Comparison of ENCODE assay signal across 28 cellular contexts in genomic region chr22:41471606-41472005, GRCh38. TPM values are rescaled to one million over a fixed set of nuclear protein-coding genes. Genes with fewer than 3 reads are reported as not detected.
DNase-seq lines count a peak whose midpoint lies in the region; ATAC-seq, FAIRE-seq and TF ChIP-seq lines count a peak whose summit lies in the region.
"Had no signal": no experiment of that assay in that cellular context is flagged by ENCODE, and none has a peak within 500 bp of the region (broad histone marks: within the 10 kb centered on the region; RNA-seq: fewer than 3 reads in every experiment).

No MANE protein-coding gene starts in this region.

- BruUV-seq in GM12878 (replicated peaks; lab: Mats Ljungman, UMichigan), result no TSS peak

- POLR2A ChIA-PET in CD4-positive, alpha-beta T cell (lab: Charles Lee), result interaction anchor here (0.9 to 1.5 kb wide), 2 partner anchors 23 to 25 kb away, joined by 3 read pairs; partner anchors contain the start of gene TOB2
- POLR2A ChIA-PET in HEK293 (lab: Yijun Ruan, JAX), result no interaction called here
- POLR2A ChIA-PET in GM12878 (lab: Charles Lee), result interaction anchor here (1.2 to 3.5 kb wide), 4 partner anchors 9 to 28 kb away, joined by 3 to 17 read pairs (median 6); partner anchors contain the start of gene TOB2

- H3K79me2 ChIP-seq in GM12878 (ENCODE audit: control insufficient read depth, insufficient read depth, low read length), result peaks cover 76% of the 10 kb centered on the region

- H3K27me3 Mint-ChIP-seq in CD4-positive, alpha-beta T cell, result no peaks in the 10 kb centered on the region
- H3K27me3 Mint-ChIP-seq in neural crest cell (ENCODE audit: low read depth), result no peaks in the 10 kb centered on the region
- H3K27me3 Mint-ChIP-seq: activated CD4-positive, alpha-beta T cell treated with anti-CD3 and anti-CD28 coated beads, Interleukin-2, amount 10 ng/mL, durations not matched to agents 7 days and 5 days; effector memory CD8-positive, alpha-beta T cell; naive B cell had no signal

- no peak overlapping the region for H2AFZ ChIP-seq in GM12878 (ENCODE audit: control insufficient read depth, low read depth, low read length)

- H3K27ac ChIP-seq in CD4-positive, alpha-beta T cell (ENCODE audit: low read depth, low read length), result no peak overlapping the region
- H3K27ac ChIP-seq in HEK293 (ENCODE audit: extremely low read depth, low read depth, low read length) (no peak overlapping the region), GM12878 (ENCODE audit: control insufficient read depth, insufficient read depth) (no peak overlapping the region)
- H3K27ac ChIP-seq: HL-60 had no signal

- DNase-seq in CD4-positive, alpha-beta T cell, result no peak
- DNase-seq in GM12878 (ENCODE audit: low read depth, low spot score) (no peak), neural crest cell (ENCODE audit: low read depth, low spot score) (no peak), NCI-H748 (lab: John Stamatoyannopoulos, UW; ENCODE audit: unreplicated experiment) (no peak), SIG-M5 treated with dmso at 0.1 percent for 504 hours (lab: John Stamatoyannopoulos, UW; ENCODE audit: unreplicated experiment) (no peak)
- DNase-seq: activated CD4-positive, alpha-beta T cell treated with anti-CD3 and anti-CD28 coated beads, Interleukin-2, amount 10 ng/mL, durations not matched to agents 7 days and 5 days; activated naive CD4-positive, alpha-beta T cell treated with anti-CD3 and anti-CD28 coated beads for 36 hours; DMS79 treated with DMSO at 0.1 percent for 48 hours; effector memory CD8-positive, alpha-beta T cell; erythroblast; foreskin fibroblast; Kasumi-1; mesendoderm; MV-4-11; naive B cell; NCI-H510A; SIG-M5; stimulated activated CD4-positive, alpha-beta T cell treated with anti-CD3 and anti-CD28 coated beads, Interleukin-1b, Interleukin-23, amount 100 ng/mL, for 48 hours; substantia nigra had no signal

- TF ChIP-seq RAD21 in GM12878 (IDR thresholded peaks at IDR 0.05; ENCODE audit: insufficient read depth, low read depth, low read length), result no peak

- TF ChIP-seq POLR2A in GM12878 (IDR thresholded peaks at IDR 0.05; ENCODE audit: low read depth, low read length), result no peak

- H3K9me3 ChIP-seq in CD4-positive, alpha-beta T cell (ENCODE audit: control insufficient read depth, low read length), result no peaks in the 10 kb centered on the region
- H3K9me3 ChIP-seq in HEK293 (ENCODE audit: control insufficient read depth, insufficient read depth, low read depth, low read length) (no peaks in the 10 kb centered on the region), GM12878 (replicated peaks; ENCODE audit: control insufficient read depth, insufficient read depth, low read length) (no peaks in the 10 kb centered on the region)

- ATAC-seq in CD4-positive, alpha-beta T cell (ENCODE audit: poor library complexity), result no peak
- no peak for ATAC-seq in GM12878
- ATAC-seq in GM19463 (IDR thresholded peaks at IDR 0.05; ENCODE audit: unreplicated experiment), result no peak
- ATAC-seq: effector memory CD8-positive, alpha-beta T cell; HCT116 had no signal

- intact Hi-C loops in CD4-positive, alpha-beta T cell (cut with DNase I, micrococcal nuclease), result no loop called here
- intact Hi-C loops in GM12878 (cut with micrococcal nuclease; ENCODE audit: unreplicated experiment), result no loop called here

- H3K4me3 Mint-ChIP-seq in CD4-positive, alpha-beta T cell, result peak overlapping the region; percentile 43
- H3K4me3 Mint-ChIP-seq in neural crest cell, result peak overlapping the region; percentile 36

- H3K27ac Mint-ChIP-seq in CD4-positive, alpha-beta T cell, result peak overlapping the region; percentile 57
- H3K27ac Mint-ChIP-seq in neural crest cell (ENCODE audit: unreplicated experiment), result no peak overlapping the region
- H3K27ac Mint-ChIP-seq: activated naive CD4-positive, alpha-beta T cell treated with anti-CD3 and anti-CD28 coated beads for 36 hours; activated T-helper 1 cell treated with anti-CD3 and anti-CD28 coated beads, Interleukin-12 subunit alpha, Interleukin-12 subunit beta, Interleukin-2, Interleukin-4 antibody, amounts not matched to agents 30 ng/mL and 10 ng/mL and 1 ng/mL, durations not matched to agents 14 hours and 24 hours and 36 hours had no signal

- H3K36me3 Mint-ChIP-seq in CD4-positive, alpha-beta T cell (ENCODE audit: low read depth), result peaks cover 41% of the 10 kb centered on the region
- peaks cover 6% of the 10 kb centered on the region for H3K36me3 Mint-ChIP-seq in neural crest cell (ENCODE audit: low read depth)

- H3K27me3 ChIP-seq in CD4-positive, alpha-beta T cell (ENCODE audit: control insufficient read depth, insufficient read depth, low read length), result no peaks in the 10 kb centered on the region
- H3K27me3 ChIP-seq in GM12878 (replicated peaks in 1 of 2; ENCODE audit: control insufficient read depth in 2 of 2, insufficient read depth in 2 of 2, low read length in 1 of 2), result no peaks in the 10 kb centered on the region

- peak overlapping the region; percentile 83 for H3K4me2 ChIP-seq in GM12878 (ENCODE audit: control insufficient read depth, insufficient read depth)
- H3K4me2 ChIP-seq: smooth muscle cell had no signal

- peaks cover 11 to 35% of the 10 kb centered on the region in 2 experiments for H3K36me3 ChIP-seq in HEK293 (ENCODE audit: control insufficient read depth in 2 of 2, insufficient read depth in 1 of 2, low read length in 2 of 2)
- peaks cover 1 to 7% of the 10 kb centered on the region in 2 experiments; a peak in 3 of 4 replicates for H3K36me3 ChIP-seq in GM12878 (ENCODE audit: control insufficient read depth in 2 of 2, insufficient read depth in 2 of 2, low read length in 1 of 2)

- 0 out of 2 replicates have a peak, but pooled peaks cover 3% of the 10 kb centered on the region for H4K20me1 ChIP-seq in GM12878 (ENCODE audit: control insufficient read depth, insufficient read depth)

- TF ChIP-seq EP300 in GM12878 (IDR thresholded peaks at IDR 0.05; ENCODE audit: borderline replicate concordance in 1 of 2, control insufficient read depth in 1 of 2, low read depth in 2 of 2, low read length in 2 of 2), result no peak

- in situ Hi-C loops in GM12878 (cut with MboI), result no loop called here

- H3K4me1 Mint-ChIP-seq in CD4-positive, alpha-beta T cell (ENCODE audit: low read depth), result peaks cover 56% of the 10 kb centered on the region
- H3K4me1 Mint-ChIP-seq in neural crest cell, result peaks cover 31% of the 10 kb centered on the region

- no peaks in the 10 kb centered on the region for H3K9me3 Mint-ChIP-seq in CD4-positive, alpha-beta T cell
- no peaks in the 10 kb centered on the region for H3K9me3 Mint-ChIP-seq in neural crest cell
- H3K9me3 Mint-ChIP-seq: activated CD4-positive, alpha-beta T cell treated with anti-CD3 and anti-CD28 coated beads, Interleukin-2, amount 10 ng/mL, durations not matched to agents 7 days and 5 days; activated naive CD4-positive, alpha-beta T cell treated with anti-CD3 and anti-CD28 coated beads for 36 hours; activated T-helper 1 cell treated with anti-CD3 and anti-CD28 coated beads, Interleukin-12 subunit alpha, Interleukin-12 subunit beta, Interleukin-2, Interleukin-4 antibody, amounts not matched to agents 30 ng/mL and 10 ng/mL and 1 ng/mL, durations not matched to agents 14 hours and 24 hours and 36 hours; effector memory CD8-positive, alpha-beta T cell; naive B cell had no signal

- TF ChIP-seq CTCF in CD4-positive, alpha-beta T cell (IDR thresholded peaks at IDR 0.05), result no peak
- TF ChIP-seq CTCF in HEK293 (tag by site-specific recombination; IDR thresholded peaks at IDR 0.05) (no peak), GM12878 (IDR thresholded peaks at IDR 0.05 in 2 of 3, conservative IDR thresholded peaks at IDR 0.05 in 1 of 3; ENCODE audit: control insufficient read depth in 2 of 3, extremely low read depth in 1 of 3, insufficient read depth in 1 of 3, low read depth in 3 of 3, low read length in 3 of 3) (no peak), neural crest cell (conservative IDR thresholded peaks at IDR 0.05) (no peak)

- SMC1A ChIA-PET in GM12878 (lab: Charles Lee; ENCODE audit: uncharacterized antibody, unreplicated experiment), result interaction anchor here (1.3 to 5.8 kb wide), 3 partner anchors 8 to 68 kb away, joined by 4 to 59 read pairs (median 5); no protein-coding TSS in a partner anchor

- no peak overlapping the region for H3K4me3 ChIP-seq in HEK293 (ENCODE audit: low read depth, low read length)
- no peak overlapping the region for H3K4me3 ChIP-seq in GM12878
- H3K4me3 ChIP-seq: smooth muscle cell had no signal

- CTCF ChIA-PET in CD4-positive, alpha-beta T cell (lab: Charles Lee), result no interaction called here
- CTCF ChIA-PET in HEK293 (lab: Yijun Ruan, JAX) (interaction anchor here (0.7 to 1.2 kb wide), 3 partner anchors 46 to 68 kb away, joined by 3 to 4 read pairs (median 3); no protein-coding TSS in a partner anchor), GM12878 (lab: Yijun Ruan, JAX) (interaction anchor here (1.0 to 2.9 kb wide), 2 partner anchors 10 to 29 kb away, joined by 5 to 15 read pairs; no protein-coding TSS in a partner anchor)

- H3K4me1 ChIP-seq in HEK293 (ENCODE audit: control insufficient read depth, insufficient read depth, low read length) (no peaks in the 10 kb centered on the region), GM12878 (ENCODE audit: control insufficient read depth, insufficient read depth, low read length) (peaks cover 22% of the 10 kb centered on the region)

- WGBS in GM12878 (ENCODE audit: insufficient coverage, insufficient replicate concordance, low lambda C conversion rate, missing lambda C conversion rate), result 42% methylated on average over 1 of the region's 1 CpG

- FAIRE-seq in GM12878 (lab: Jason Lieb, UNC), result no peak
- FAIRE-seq: bronchial epithelial cell, GM18507, urothelium cell line had no signal

- H3K9ac ChIP-seq in GM12878 (ENCODE audit: control insufficient read depth, insufficient read depth, low read length), result no peak overlapping the region

- RAD21 ChIA-PET in GM12878 (lab: Charles Lee; ENCODE audit: unreplicated experiment), result interaction anchor here (0.5 to 1.4 kb wide), 4 partner anchors 10 to 68 kb away, joined by 3 to 6 read pairs (median 4); partner anchors contain the start of gene TOB2

RNA-seq across cellular contexts. Expression of gene ACO2, which starts 2.7 kb away (rescaled TPM):
- 10 to 100 TPM; 69.5 to 71.9 TPM for total RNA-seq in CD4-positive, alpha-beta T cell
- total RNA-seq in GM12878 (2013; cell fraction: nucleolus; rRNA removed), result 78.7 and 86.2 TPM in 2 replicates
- total RNA-seq in GM12878 (2014; rRNA removed) (115 and 132 TPM in 2 replicates), GM12878 (2014; rRNA removed; fragmentation: Illumina TruSeq; extraction: Trizol) (63.2 and 69.0 TPM in 2 replicates), GM12878 (2021) (127 and 133 TPM in 2 replicates), neural crest cell (71.6 and 80.6 TPM in 2 replicates)
- polyA plus RNA-seq in GM12878 (2011; ENCODE audit: low read depth), result 48.7 TPM
- polyA plus RNA-seq in GM12878 (2011; rRNA removed) (16.1 and 22.4 TPM in 2 replicates), GM12878 (2014; fragmentation: Illumina TruSeq; extraction: Trizol) (41.6 and 102 TPM in 2 replicates), GM12878 (2014; fragmentation: Nextera tagmentation; extraction: Ambion mirVana) (10 to 100 TPM; 21.4 to 22.3 TPM), GM12878 (2014; rRNA removed) (74.8 and 83.8 TPM in 2 replicates), GM12878 (2016; fragmentation: Nextera tagmentation; extraction: Ambion mirVana) (100 to 1,000 TPM; 211 to 214 TPM)
- polyA plus RNA-seq in GM12878 (2011; cell fraction: cytosol; rRNA removed), result 60.6 and 64.3 TPM in 2 replicates
- 355 and 367 TPM in 2 replicates for polyA plus RNA-seq in GM12878 (2011; cell fraction: nucleus; rRNA removed)
- polyA plus RNA-seq in GM12878 (2012), result 71.7 and 92.0 TPM in 2 replicates
- 23.3 and 35.4 TPM in 2 replicates for polyA minus RNA-seq in GM12878 (2011; rRNA and poly(A)+ RNA removed)
- polyA minus RNA-seq in GM12878 (2011; cell fraction: cytosol; rRNA and poly(A)+ RNA removed), result 26.1 and 33.6 TPM in 2 replicates
- polyA minus RNA-seq in GM12878 (2011; cell fraction: nucleus; rRNA and poly(A)+ RNA removed), result 42.7 and 65.6 TPM in 2 replicates

RNA-seq across cellular contexts. Expression of gene PHF5A, which starts 3.1 kb away (rescaled TPM):
- 10 to 100 TPM; 41.3 to 44.2 TPM for total RNA-seq in CD4-positive, alpha-beta T cell
- 6.6 and 7.7 TPM in 2 replicates for total RNA-seq in GM12878 (2013; cell fraction: nucleolus; rRNA removed)
- total RNA-seq in GM12878 (2014; rRNA removed) (81.4 and 99.9 TPM in 2 replicates), GM12878 (2014; rRNA removed; fragmentation: Illumina TruSeq; extraction: Trizol) (85.5 and 86.8 TPM in 2 replicates), GM12878 (2021) (64.2 and 64.8 TPM in 2 replicates), neural crest cell (81.8 and 88.9 TPM in 2 replicates)
- 38.8 TPM for polyA plus RNA-seq in GM12878 (2011; ENCODE audit: low read depth)
- polyA plus RNA-seq in GM12878 (2011; rRNA removed) (96.7 and 99.4 TPM in 2 replicates), GM12878 (2014; fragmentation: Illumina TruSeq; extraction: Trizol) (91.7 and 101 TPM in 2 replicates), GM12878 (2014; fragmentation: Nextera tagmentation; extraction: Ambion mirVana) (10 to 100 TPM; 40.5 to 77.0 TPM), GM12878 (2014; rRNA removed) (97.6 and 115 TPM in 2 replicates), GM12878 (2016; fragmentation: Nextera tagmentation; extraction: Ambion mirVana) (10 to 100 TPM; 51.5 to 52.4 TPM)
- 63.8 and 68.0 TPM in 2 replicates for polyA plus RNA-seq in GM12878 (2011; cell fraction: cytosol; rRNA removed)
- 36.7 and 44.3 TPM in 2 replicates for polyA plus RNA-seq in GM12878 (2011; cell fraction: nucleus; rRNA removed)
- polyA plus RNA-seq in GM12878 (2012), result 30.5 and 37.3 TPM in 2 replicates
- polyA minus RNA-seq in GM12878 (2011; rRNA and poly(A)+ RNA removed), result 34.6 and 35.7 TPM in 2 replicates
- polyA minus RNA-seq in GM12878 (2011; cell fraction: cytosol; rRNA and poly(A)+ RNA removed), result 8.1 and 11.6 TPM in 2 replicates
- 5.0 and 11.9 TPM in 2 replicates for polyA minus RNA-seq in GM12878 (2011; cell fraction: nucleus; rRNA and poly(A)+ RNA removed)

RNA-seq across cellular contexts. Expression of gene TOB2, which starts 25.0 kb away (rescaled TPM):
- 10 to 100 TPM; 21.0 to 26.7 TPM for total RNA-seq in CD4-positive, alpha-beta T cell
- 15.1 and 15.4 TPM in 2 replicates for total RNA-seq in GM12878 (2013; cell fraction: nucleolus; rRNA removed)
- total RNA-seq in GM12878 (2014; rRNA removed) (15.9 and 18.2 TPM in 2 replicates), GM12878 (2014; rRNA removed; fragmentation: Illumina TruSeq; extraction: Trizol) (10.7 and 12.2 TPM in 2 replicates), GM12878 (2021) (30.6 and 32.0 TPM in 2 replicates), neural crest cell (47.7 and 50.8 TPM in 2 replicates)
- polyA plus RNA-seq in GM12878 (2011; ENCODE audit: low read depth), result 6.7 TPM
- polyA plus RNA-seq in GM12878 (2011; rRNA removed) (4.4 and 10.3 TPM in 2 replicates), GM12878 (2014; fragmentation: Illumina TruSeq; extraction: Trizol) (11.0 and 17.6 TPM in 2 replicates), GM12878 (2014; fragmentation: Nextera tagmentation; extraction: Ambion mirVana) (10 to 100 TPM in 1 of 2 experiments, 1 to 10 TPM in 1; 4.5 to 11.1 TPM), GM12878 (2014; rRNA removed) (12.7 and 16.9 TPM in 2 replicates), GM12878 (2016; fragmentation: Nextera tagmentation; extraction: Ambion mirVana) (10 to 100 TPM; 19.4 to 19.6 TPM)
- polyA plus RNA-seq in GM12878 (2011; cell fraction: cytosol; rRNA removed), result 11.9 and 14.1 TPM in 2 replicates
- 10.6 and 15.2 TPM in 2 replicates for polyA plus RNA-seq in GM12878 (2011; cell fraction: nucleus; rRNA removed)
- polyA plus RNA-seq in GM12878 (2012), result 13.7 and 17.0 TPM in 2 replicates
- 9.7 and 11.9 TPM in 2 replicates for polyA minus RNA-seq in GM12878 (2011; rRNA and poly(A)+ RNA removed)
- 8.4 and 10.3 TPM in 2 replicates for polyA minus RNA-seq in GM12878 (2011; cell fraction: cytosol; rRNA and poly(A)+ RNA removed)
- polyA minus RNA-seq in GM12878 (2011; cell fraction: nucleus; rRNA and poly(A)+ RNA removed), result 3.5 and 5.8 TPM in 2 replicates
